ENCODE assay signal across 10 cellular contexts in genomic region chr4:13701937-13702446, GRCh38.
DNase-seq lines count a peak whose midpoint lies in the region; TF ChIP-seq lines count a peak whose summit lies in the region.
"Had no signal": no experiment of that assay in that cellular context is flagged by ENCODE, and none has a peak within 500 bp of the region (broad histone marks: within the 10 kb centered on the region; RNA-seq: fewer than 3 reads in every experiment).

No MANE protein-coding gene starts in this region.

- no peak overlapping the region for H3K27ac Mint-ChIP-seq in activated CD4-positive, alpha-beta memory T cell treated with anti-CD3 and anti-CD28 coated beads, Interleukin-2, amount 10 ng/mL, durations not matched to agents 7 days and 5 days

- intact Hi-C loops in posterior vena cava (cut with DNase I): no loop called here

- CTCF ChIA-PET in activated CD4-positive, alpha-beta memory T cell treated with anti-CD3 and anti-CD28 coated beads, Interleukin-2, amount 10 ng/mL, durations not matched to agents 7 days and 5 days (lab: Charles Lee): no interaction called here

- no peak overlapping the region for H3K4me3 ChIP-seq in foreskin fibroblast (ENCODE audit: low read depth in 1 of 2, low read length in 2 of 2)
- H3K4me3 ChIP-seq: cardiac muscle cell, gastrocnemius medialis had no signal

- POLR2A ChIA-PET in activated CD4-positive, alpha-beta memory T cell treated with anti-CD3 and anti-CD28 coated beads, Interleukin-2, amount 10 ng/mL, durations not matched to agents 7 days and 5 days (lab: Charles Lee): no interaction called here

- no peaks in the 10 kb centered on the region for H3K27me3 Mint-ChIP-seq in activated CD4-positive, alpha-beta memory T cell treated with anti-CD3 and anti-CD28 coated beads, Interleukin-2, amount 10 ng/mL, durations not matched to agents 7 days and 5 days

- no peaks in the 10 kb centered on the region for H3K36me3 Mint-ChIP-seq in activated CD4-positive, alpha-beta memory T cell treated with anti-CD3 and anti-CD28 coated beads, Interleukin-2, amount 10 ng/mL, durations not matched to agents 7 days and 5 days (ENCODE audit: low read depth)

- H3K27ac ChIP-seq in 22Rv1: peak overlapping the region; percentile 12; the same call in 1 of the 2 replicates
- H3K27ac ChIP-seq: cardiac muscle cell, gastrocnemius medialis had no signal

- H3K9me3 Mint-ChIP-seq in activated CD4-positive, alpha-beta memory T cell treated with anti-CD3 and anti-CD28 coated beads, Interleukin-2, amount 10 ng/mL, durations not matched to agents 7 days and 5 days: no peaks in the 10 kb centered on the region

- H3K4me1 Mint-ChIP-seq in activated CD4-positive, alpha-beta memory T cell treated with anti-CD3 and anti-CD28 coated beads, Interleukin-2, amount 10 ng/mL, durations not matched to agents 7 days and 5 days: no peaks in the 10 kb centered on the region

- H3K4me3 Mint-ChIP-seq in activated CD4-positive, alpha-beta memory T cell treated with anti-CD3 and anti-CD28 coated beads, Interleukin-2, amount 10 ng/mL, durations not matched to agents 7 days and 5 days: no peak overlapping the region

- DNase-seq in HCEC 1CT (peak; percentile 50), SW480 (ENCODE audit: low spot score) (peak; percentile 53), foreskin fibroblast (peak; percentile 75 to 93), 8988T (no peak), NCI-H128 (lab: John Stamatoyannopoulos, UW; ENCODE audit: unreplicated experiment) (no peak), posterior vena cava (ENCODE audit: low spot score) (no peak)
- DNase-seq in activated CD4-positive, alpha-beta memory T cell treated with anti-CD3 and anti-CD28 coated beads, Interleukin-2, amount 10 ng/mL, durations not matched to agents 7 days and 5 days: no peak
- DNase-seq: gastrocnemius medialis had no signal

- TF ChIP-seq CTCF in 22Rv1 (IDR thresholded peaks at IDR 0.05) (no peak), foreskin fibroblast (IDR thresholded peaks at IDR 0.05; ENCODE audit: low read depth, low read length) (no peak)

Comparison
In these comparisons a context has a peak if more than half of its experiments do, and no peak if none do; other contexts are left out.
1. DNase-seq: peak in HCEC 1CT (single experiment), SW480 (single experiment) and foreskin fibroblast (2 of 2); none in activated CD4-positive, alpha-beta memory T cell treated with anti-CD3 and anti-CD28 coated beads, Interleukin-2, amount 10 ng/mL, durations not matched to agents 7 days and 5 days (single experiment), 8988T (single experiment), NCI-H128 (single experiment) and posterior vena cava (single experiment).